20 cellular contexts compared by ENCODE assay signal in the genomic region with DNA sequence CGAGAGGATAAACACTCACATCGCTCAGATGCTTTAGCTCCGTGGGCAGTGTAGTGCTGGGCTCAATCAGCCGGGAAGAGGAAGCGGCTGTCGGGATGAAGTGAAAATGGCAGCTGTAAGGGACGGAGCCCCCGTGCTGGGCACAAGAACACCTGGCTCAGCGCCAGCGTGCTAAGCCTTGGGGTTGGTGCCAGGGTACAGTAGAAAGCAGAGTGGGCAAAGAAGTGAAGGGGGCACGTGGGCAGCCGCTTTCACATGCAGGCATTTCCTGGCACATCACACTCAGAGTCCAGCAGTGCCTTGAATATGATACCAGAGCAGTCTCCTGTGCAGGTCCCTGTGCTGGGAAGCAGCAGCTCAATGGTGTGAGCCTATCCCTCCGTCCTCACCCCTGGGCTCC. TPM values are rescaled to one million over a fixed set of nuclear protein-coding genes. Genes with fewer than 3 reads are reported as not detected.
"Had no signal": no experiment of that assay in that cellular context is flagged by ENCODE, and none has a peak within 500 bp of the region (broad histone marks: within the 10 kb centered on the region; RNA-seq: fewer than 3 reads in every experiment).

No MANE protein-coding gene starts in this region.

- H3K4me1 Mint-ChIP-seq: activated CD4-positive, alpha-beta memory T cell treated with anti-CD3 and anti-CD28 coated beads, Interleukin-2, amount 10 ng/mL, durations not matched to agents 7 days and 5 days; activated CD4-positive, alpha-beta T cell treated with anti-CD3 and anti-CD28 coated beads, Interleukin-2, amount 10 ng/mL, durations not matched to agents 24 days and 14 days; activated naive CD4-positive, alpha-beta T cell treated with anti-CD3 and anti-CD28 coated beads, Interleukin-2, amount 10 ng/mL, durations not matched to agents 7 days and 5 days; neural crest cell had no signal

- H3K27ac ChIP-seq: tibial artery, uterus had no signal

- DNase-seq: activated CD4-positive, alpha-beta memory T cell treated with anti-CD3 and anti-CD28 coated beads, Interleukin-2, amount 10 ng/mL, durations not matched to agents 7 days and 5 days; activated CD4-positive, alpha-beta T cell treated with anti-CD3 and anti-CD28 coated beads, Interleukin-2, amount 10 ng/mL, durations not matched to agents 24 days and 14 days; activated effector memory CD4-positive, alpha-beta T cell treated with anti-CD3 and anti-CD28 coated beads, Interleukin-2, amount 50 U/mL, for 16 hours; activated naive CD4-positive, alpha-beta T cell treated with anti-CD3 and anti-CD28 coated beads, Interleukin-2, amount 10 ng/mL, durations not matched to agents 7 days and 5 days; anterior cingulate cortex; central memory CD4-positive, alpha-beta T cell; effector memory CD4-positive, alpha-beta T cell; heart left ventricle; islet precursor cell; left colon; naive B cell; stimulated activated CD4-positive, alpha-beta T cell treated with anti-CD3 and anti-CD28 coated beads, Interleukin-4, amount 100 ng/mL, for 24 hours; stimulated activated naive CD4-positive, alpha-beta T cell treated with Interleukin-2 at 50 U/mL for 16 hours; tibial artery; uterus had no signal

- H3K27ac Mint-ChIP-seq: activated CD4-positive, alpha-beta memory T cell treated with anti-CD3 and anti-CD28 coated beads, Interleukin-2, amount 10 ng/mL, durations not matched to agents 7 days and 5 days; activated CD4-positive, alpha-beta T cell treated with anti-CD3 and anti-CD28 coated beads, Interleukin-2, amount 10 ng/mL, durations not matched to agents 24 days and 14 days; activated naive CD4-positive, alpha-beta T cell treated with anti-CD3 and anti-CD28 coated beads, Interleukin-2, amount 10 ng/mL, durations not matched to agents 7 days and 5 days; memory B cell; T-helper 2 cell treated with Interferon-gamma antibody and Interleukin-4, amounts not matched to agents 5 μg/mL and 100 μg/mL, for 36 hours had no signal

- H3K4me3 ChIP-seq: heart left ventricle, tibial artery, uterus had no signal

- ATAC-seq: activated CD4-positive, CD25-positive, alpha-beta regulatory T cell treated with anti-CD3 and anti-CD28 coated beads, Interleukin-2, amount 50 U/mL, for 24 hours; heart left ventricle; left colon had no signal

- H3K9me3 ChIP-seq: uterus had no signal

- H3K4me3 Mint-ChIP-seq: activated CD4-positive, alpha-beta memory T cell treated with anti-CD3 and anti-CD28 coated beads, Interleukin-2, amount 10 ng/mL, durations not matched to agents 7 days and 5 days; activated CD4-positive, alpha-beta T cell treated with anti-CD3 and anti-CD28 coated beads, Interleukin-2, amount 10 ng/mL, durations not matched to agents 24 days and 14 days; activated naive CD4-positive, alpha-beta T cell treated with anti-CD3 and anti-CD28 coated beads, Interleukin-2, amount 10 ng/mL, durations not matched to agents 7 days and 5 days; memory B cell; naive B cell; neural crest cell; T-helper 2 cell treated with Interferon-gamma antibody and Interleukin-4, amounts not matched to agents 5 μg/mL and 100 μg/mL, for 36 hours had no signal

- H3K27me3 Mint-ChIP-seq: activated CD4-positive, alpha-beta memory T cell treated with anti-CD3 and anti-CD28 coated beads, Interleukin-2, amount 10 ng/mL, durations not matched to agents 7 days and 5 days; activated CD4-positive, alpha-beta T cell treated with anti-CD3 and anti-CD28 coated beads, Interleukin-2, amount 10 ng/mL, durations not matched to agents 24 days and 14 days had no signal

- H3K36me3 Mint-ChIP-seq: activated naive CD4-positive, alpha-beta T cell treated with anti-CD3 and anti-CD28 coated beads, Interleukin-2, amount 10 ng/mL, durations not matched to agents 7 days and 5 days; memory B cell had no signal

- H3K36me3 ChIP-seq: heart left ventricle, tibial artery, uterus had no signal

- H3K4me1 ChIP-seq: tibial artery, uterus had no signal

RNA-seq across cellular contexts. Expression of gene FOXF1, which starts 51.1 kb away (rescaled TPM):
- total RNA-seq: activated CD4-positive, alpha-beta memory T cell treated with anti-CD3 and anti-CD28 coated beads, Interleukin-2, amount 10 ng/mL, durations not matched to agents 7 days and 5 days; activated CD4-positive, alpha-beta T cell treated with anti-CD3 and anti-CD28 coated beads, Interleukin-2, amount 10 ng/mL, durations not matched to agents 24 days and 14 days; neural crest cell; osteoblast had no signal
